23 cellular contexts compared by ENCODE assay signal in genomic region chr5:82952326-82952725, GRCh38.
DNase-seq lines count a peak whose midpoint lies in the region; ATAC-seq, FAIRE-seq and TF ChIP-seq lines count a peak whose summit lies in the region.
"Had no signal": no experiment of that assay in that cellular context is flagged by ENCODE, and none has a peak within 500 bp of the region (broad histone marks: within the 10 kb centered on the region; RNA-seq: fewer than 3 reads in every experiment).

No MANE protein-coding gene starts in this region.

- no TSS peak for BruUV-seq in IMR-90 (replicated peaks; lab: Mats Ljungman, UMichigan)

- H3K4me2 ChIP-seq in IMR-90 (ENCODE audit: low read depth, low read length): no peak overlapping the region
- H3K4me2 ChIP-seq: BLaER1 treated with 17β-estradiol and CSF1 and Interleukin-3, amounts not matched to agents 10 nM and 100 nM; SK-N-SH had no signal

- no peaks in the 10 kb centered on the region for H3K27me3 ChIP-seq in IMR-90 (ENCODE audit: control insufficient read depth, insufficient read depth, low read length)
- no peaks in the 10 kb centered on the region for H3K27me3 ChIP-seq in bronchial epithelial cell (ENCODE audit: control insufficient read depth, insufficient read depth, low read length)
- H3K27me3 ChIP-seq: BLaER1 treated with 17β-estradiol and CSF1 and Interleukin-3, amounts not matched to agents 10 nM and 100 nM; suprapubic skin had no signal

- H3K27me3 Mint-ChIP-seq in activated T-helper 1 cell treated with anti-CD3 and anti-CD28 coated beads, Interleukin-12 subunit alpha, Interleukin-12 subunit beta, Interleukin-2, Interleukin-4 antibody, amounts not matched to agents 30 ng/mL and 10 ng/mL and 1 ng/mL, durations not matched to agents 14 hours and 24 hours and 36 hours (ENCODE audit: insufficient read depth): no peaks in the 10 kb centered on the region
- H3K27me3 Mint-ChIP-seq: activated naive CD8-positive, alpha-beta T cell treated with anti-CD3 and anti-CD28 coated beads for 36 hours had no signal

- H4K20me1 ChIP-seq in IMR-90 (ENCODE audit: insufficient read depth, low read length): no peaks in the 10 kb centered on the region
- H4K20me1 ChIP-seq: BLaER1 treated with 17β-estradiol and CSF1 and Interleukin-3, amounts not matched to agents 10 nM and 100 nM had no signal

- no peak overlapping the region for H4K5ac ChIP-seq in IMR-90 (ENCODE audit: low read depth, low read length)

- no peaks in the 10 kb centered on the region for H3K36me3 ChIP-seq in IMR-90 (ENCODE audit: control insufficient read depth, insufficient read depth, low read length)
- no peaks in the 10 kb centered on the region for H3K36me3 ChIP-seq in bronchial epithelial cell (ENCODE audit: control insufficient read depth, insufficient read depth, low read length)
- H3K36me3 ChIP-seq: BLaER1 treated with 17β-estradiol and CSF1 and Interleukin-3, amounts not matched to agents 10 nM and 100 nM; suprapubic skin had no signal

- no peak overlapping the region for H2AK5ac ChIP-seq in IMR-90 (ENCODE audit: low read depth, low read length)

- no peak overlapping the region for H3K4ac ChIP-seq in IMR-90 (ENCODE audit: low read depth, low read length)

- ATAC-seq in IMR-90 (ENCODE audit: low read depth) (no peak), HG02623 (IDR thresholded peaks at IDR 0.05; ENCODE audit: unreplicated experiment) (no peak)
- ATAC-seq: esophagus mucosa, left ventricle myocardium superior, mucosa of descending colon had no signal

- H3K9me1 ChIP-seq in IMR-90 (ENCODE audit: insufficient read depth, low read length): no peaks in the 10 kb centered on the region

- H3K36me3 Mint-ChIP-seq in activated T-helper 1 cell treated with anti-CD3 and anti-CD28 coated beads, Interleukin-12 subunit alpha, Interleukin-12 subunit beta, Interleukin-2, Interleukin-4 antibody, amounts not matched to agents 30 ng/mL and 10 ng/mL and 1 ng/mL, durations not matched to agents 14 hours and 24 hours and 36 hours (ENCODE audit: low read depth): no peaks in the 10 kb centered on the region
- H3K36me3 Mint-ChIP-seq: activated naive CD8-positive, alpha-beta T cell treated with anti-CD3 and anti-CD28 coated beads for 36 hours had no signal

- intact Hi-C loops in IMR-90 (cut with micrococcal nuclease): no loop called here
- intact Hi-C loops in activated T-helper 1 cell treated with anti-CD3 and anti-CD28 coated beads, Interleukin-12 subunit alpha, Interleukin-12 subunit beta, Interleukin-2, Interleukin-4 antibody, amounts not matched to agents 30 ng/mL and 10 ng/mL and 1 ng/mL, durations not matched to agents 14 hours and 24 hours and 36 hours (cut with micrococcal nuclease): no loop called here

- H3K14ac ChIP-seq in IMR-90 (replicated peaks; ENCODE audit: low read depth, low read length): no peak overlapping the region

- H3K79me1 ChIP-seq in IMR-90 (ENCODE audit: low read depth in 1 of 2, low read length in 2 of 2): no peaks in the 10 kb centered on the region

- in situ Hi-C loops in IMR-90 (cut with MboI; ENCODE audit: low sequenced_read_pairs): no loop called here

- no peak for FAIRE-seq in bronchial epithelial cell (lab: Jason Lieb, UNC)
- FAIRE-seq: urothelium cell line had no signal

- H4K91ac ChIP-seq in IMR-90 (ENCODE audit: insufficient read depth, low read depth, low read length): no peak overlapping the region

- no peak overlapping the region for H2AFZ ChIP-seq in IMR-90 (replicated peaks; ENCODE audit: low read length, poor library complexity)

- H2BK120ac ChIP-seq in IMR-90 (ENCODE audit: low read depth, low read length): no peak overlapping the region

- H3K56ac ChIP-seq in IMR-90 (ENCODE audit: extremely low read depth, insufficient read depth, low read length): no peak overlapping the region

- no CpG with 5 or more reads among the region's 1 CpG for WGBS in IMR-90 (ENCODE audit: extremely low coverage in 2 of 2, insufficient read length in 1 of 2), 2 experiments

- no peak overlapping the region for H3K27ac Mint-ChIP-seq in activated T-helper 1 cell treated with anti-CD3 and anti-CD28 coated beads, Interleukin-12 subunit alpha, Interleukin-12 subunit beta, Interleukin-2, Interleukin-4 antibody, amounts not matched to agents 30 ng/mL and 10 ng/mL and 1 ng/mL, durations not matched to agents 14 hours and 24 hours and 36 hours
- H3K27ac Mint-ChIP-seq: activated naive CD8-positive, alpha-beta T cell treated with anti-CD3 and anti-CD28 coated beads for 36 hours had no signal

- H3K9me3 Mint-ChIP-seq in activated T-helper 1 cell treated with anti-CD3 and anti-CD28 coated beads, Interleukin-12 subunit alpha, Interleukin-12 subunit beta, Interleukin-2, Interleukin-4 antibody, amounts not matched to agents 30 ng/mL and 10 ng/mL and 1 ng/mL, durations not matched to agents 14 hours and 24 hours and 36 hours: peaks cover 14% of the 10 kb centered on the region

- H4K8ac ChIP-seq in IMR-90 (ENCODE audit: low read depth in 2 of 2, low read length in 2 of 2): no peak overlapping the region

- H3K18ac ChIP-seq in IMR-90 (ENCODE audit: low read depth, low read length): no peak overlapping the region

- H2BK15ac ChIP-seq in IMR-90 (ENCODE audit: low read depth, low read length): no peak overlapping the region

- TF ChIP-seq CTCF in IMR-90 (conservative IDR thresholded peaks at IDR 0.05; ENCODE audit: low read depth, low read length): no peak
- TF ChIP-seq CTCF in bronchial epithelial cell (IDR thresholded peaks at IDR 0.05; ENCODE audit: insufficient read depth, low read length, severe bottlenecking): no peak

- no peak overlapping the region for H2BK5ac ChIP-seq in IMR-90 (ENCODE audit: low read depth, low read length, poor library complexity, severe bottlenecking)

- H3K27ac ChIP-seq in IMR-90 (ENCODE audit: insufficient read depth, low read length): no peak overlapping the region
- H3K27ac ChIP-seq: BLaER1 treated with 17β-estradiol and CSF1 and Interleukin-3, amounts not matched to agents 10 nM and 100 nM; suprapubic skin had no signal

- CTCF ChIA-PET in IMR-90 (lab: Yijun Ruan, JAX): no interaction called here

- peaks cover 3% of the 10 kb centered on the region; the same call in 1 of the 2 replicates for H3K9me3 ChIP-seq in IMR-90 (ENCODE audit: control insufficient read depth, insufficient read depth, low read length)
- H3K9me3 ChIP-seq: SK-N-SH had no signal

- no peak overlapping the region for H3K9ac ChIP-seq in IMR-90 (ENCODE audit: low read depth, low read length)
- H3K9ac ChIP-seq: BLaER1 treated with 17β-estradiol and CSF1 and Interleukin-3, amounts not matched to agents 10 nM and 100 nM; SK-N-SH had no signal

- no peaks in the 10 kb centered on the region for H3K4me1 ChIP-seq in IMR-90 (ENCODE audit: control insufficient read depth, insufficient read depth, low read length)
- H3K4me1 ChIP-seq: BLaER1 treated with 17β-estradiol and CSF1 and Interleukin-3, amounts not matched to agents 10 nM and 100 nM; suprapubic skin had no signal

- TF ChIP-seq RAD21 in IMR-90 (IDR thresholded peaks at IDR 0.05; ENCODE audit: low read length): no peak

- no peak overlapping the region for H3K4me3 ChIP-seq in IMR-90 (ENCODE audit: insufficient read depth, low read depth, low read length)
- no peak overlapping the region for H3K4me3 ChIP-seq in bronchial epithelial cell (ENCODE audit: low read depth, low read length)
- H3K4me3 ChIP-seq: BLaER1 treated with 17β-estradiol and CSF1 and Interleukin-3, amounts not matched to agents 10 nM and 100 nM; mucosa of descending colon; suprapubic skin had no signal

- H3K23ac ChIP-seq in IMR-90 (ENCODE audit: low read depth, low read length): no peak overlapping the region

- dilution Hi-C loops in IMR-90 (cut with HindIII; ENCODE audit: low sequenced_read_pairs, unreplicated experiment): no loop called here

- no peaks in the 10 kb centered on the region for H3K4me1 Mint-ChIP-seq in activated T-helper 1 cell treated with anti-CD3 and anti-CD28 coated beads, Interleukin-12 subunit alpha, Interleukin-12 subunit beta, Interleukin-2, Interleukin-4 antibody, amounts not matched to agents 30 ng/mL and 10 ng/mL and 1 ng/mL, durations not matched to agents 14 hours and 24 hours and 36 hours (ENCODE audit: low read depth)
- H3K4me1 Mint-ChIP-seq: activated naive CD8-positive, alpha-beta T cell treated with anti-CD3 and anti-CD28 coated beads for 36 hours had no signal

- POLR2A ChIA-PET in IMR-90 (lab: Charles Lee; ENCODE audit: unreplicated experiment): no interaction called here

- DNase-seq in Daoy (ENCODE audit: low read depth): peak; percentile 22
- peak; percentile 6 for DNase-seq in IMR-90
- DNase-seq in bronchial epithelial cell (ENCODE audit: low read depth): peak; percentile 80
- peak; percentile 25 for DNase-seq in kidney glomerular epithelial cell (lab: John Stamatoyannopoulos, UW)
- DNase-seq in activated T-helper 1 cell treated with anti-CD3 and anti-CD28 coated beads, Interleukin-12 subunit alpha, Interleukin-12 subunit beta, Interleukin-2, Interleukin-4 antibody, amounts not matched to agents 30 ng/mL and 10 ng/mL and 1 ng/mL, durations not matched to agents 14 hours and 24 hours and 36 hours (ENCODE audit: low spot score): no peak
- no peak for DNase-seq in GM19238 (ENCODE audit: insufficient read length, low spot score)
- no peak for DNase-seq in hepatic stellate cell (ENCODE audit: low spot score)
- DNase-seq: activated CD4-positive, alpha-beta T cell treated with anti-CD3 and anti-CD28 coated beads, Interleukin-2, amount 50 U/mL, for 4 hours; activated CD8-positive, alpha-beta memory T cell treated with anti-CD3 and anti-CD28 coated beads, Interleukin-2, amount 50 U/mL, for 48 hours; activated naive CD8-positive, alpha-beta T cell treated with anti-CD3 and anti-CD28 coated beads for 36 hours; Calu3; effector CD4-positive, alpha-beta T cell; glutamatergic neuron; left ventricle myocardium superior; mucosa of descending colon; NCI-H1105 treated with DMSO at 0.1 percent for 48 hours; NCI-H510A treated with DMSO at 0.1 percent for 48 hours; SK-N-SH had no signal

- H2BK20ac ChIP-seq in IMR-90 (ENCODE audit: low read depth, low read length): no peak overlapping the region

- no peak for TF ChIP-seq POLR2A in IMR-90 (IDR thresholded peaks at IDR 0.05; ENCODE audit: low read depth, low read length)

- H3K4me3 Mint-ChIP-seq in activated T-helper 1 cell treated with anti-CD3 and anti-CD28 coated beads, Interleukin-12 subunit alpha, Interleukin-12 subunit beta, Interleukin-2, Interleukin-4 antibody, amounts not matched to agents 30 ng/mL and 10 ng/mL and 1 ng/mL, durations not matched to agents 14 hours and 24 hours and 36 hours: no peak overlapping the region
- H3K4me3 Mint-ChIP-seq: activated naive CD8-positive, alpha-beta T cell treated with anti-CD3 and anti-CD28 coated beads for 36 hours had no signal

- no peak overlapping the region for H2AK9ac ChIP-seq in IMR-90 (replicated peaks; ENCODE audit: low read depth, low read length, poor library complexity)

TF ChIP-seq in IMR-90, 13 proteins besides CTCF, POLR2A, EP300 and RAD21 (continues in another document):
- no peak for TF ChIP-seq BHLHE40 (IDR thresholded peaks at IDR 0.05; ENCODE audit: low read depth, low read length)
- TF ChIP-seq RCOR1 (IDR thresholded peaks at IDR 0.05; ENCODE audit: insufficient replicate concordance, low read length): no peak
- TF ChIP-seq CEBPB (IDR thresholded peaks at IDR 0.05; ENCODE audit: low read depth, low read length): no peak

Comparison
In these comparisons a context has a peak if more than half of its experiments do, and no peak if none do; other contexts are left out.
1. DNase-seq: peak in Daoy (single experiment), IMR-90 (single experiment), bronchial epithelial cell (single experiment) and kidney glomerular epithelial cell (single experiment); none in activated T-helper 1 cell treated with anti-CD3 and anti-CD28 coated beads, Interleukin-12 subunit alpha, Interleukin-12 subunit beta, Interleukin-2, Interleukin-4 antibody, amounts not matched to agents 30 ng/mL and 10 ng/mL and 1 ng/mL, durations not matched to agents 14 hours and 24 hours and 36 hours (single experiment), GM19238 (single experiment) and hepatic stellate cell (single experiment).